8 cellular contexts compared by ENCODE assay signal in the genomic region with DNA sequence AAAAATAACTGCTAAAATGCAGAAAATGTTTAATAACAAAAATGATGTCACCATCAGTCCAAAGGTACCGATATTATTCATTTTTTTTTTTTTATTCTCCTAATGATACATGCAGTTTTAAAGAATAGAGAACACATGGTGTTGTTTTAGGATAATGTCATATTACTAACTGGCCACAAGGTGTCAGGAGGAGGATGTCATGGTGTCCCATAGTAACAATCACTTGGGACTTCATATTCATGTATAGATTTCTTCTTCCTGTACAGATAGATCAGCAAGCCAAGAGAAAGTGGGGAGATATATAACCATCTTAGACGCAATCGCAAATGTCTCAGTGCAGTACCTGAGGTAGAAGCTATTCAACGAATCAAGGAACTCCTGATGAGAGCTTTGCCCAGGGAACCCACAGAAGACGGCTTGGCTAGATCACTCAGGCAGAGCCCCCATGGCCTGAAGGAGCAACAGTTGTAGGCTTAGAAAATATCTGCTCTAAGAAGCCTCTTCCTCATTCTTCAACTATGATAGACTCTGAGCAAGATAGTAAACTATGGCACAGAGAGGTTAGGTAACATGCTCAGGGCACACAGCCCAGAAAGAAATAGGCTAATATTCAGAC. TPM values are rescaled to one million over a fixed set of nuclear protein-coding genes. Genes with fewer than 3 reads are reported as not detected.
A peak's percentile ranks its signal among the peaks of the same experiment; 100 is the strongest.
DNase-seq lines count a peak whose midpoint lies in the region; ATAC-seq and TF ChIP-seq lines count a peak whose summit lies in the region.

No MANE protein-coding gene starts in this region.

- no peaks in the 10 kb centered on the region for H3K36me3 ChIP-seq in parathyroid adenoma (ENCODE audit: control insufficient read depth, insufficient read depth, low read length)

- H3K4me3 ChIP-seq in dorsolateral prefrontal cortex, result no peak overlapping the region
- H3K4me3 ChIP-seq in parathyroid adenoma (ENCODE audit: low read depth, low read length), result no peak overlapping the region

- no peaks in the 10 kb centered on the region for H3K79me2 ChIP-seq in parathyroid adenoma

- no peak overlapping the region for H3K4me2 ChIP-seq in parathyroid adenoma (ENCODE audit: low read length)

- ATAC-seq in GM18909 (IDR thresholded peaks at IDR 0.05; ENCODE audit: poor library complexity, unreplicated experiment) (peak; percentile 95), HG03135 (IDR thresholded peaks at IDR 0.05; ENCODE audit: unreplicated experiment) (peak; percentile 93), HG03108 (IDR thresholded peaks at IDR 0.05; ENCODE audit: unreplicated experiment) (no peak)

- H3K9me3 ChIP-seq in parathyroid adenoma (ENCODE audit: control insufficient read depth, low read length), result no peaks in the 10 kb centered on the region

- H3K9ac ChIP-seq in parathyroid adenoma, result no peak overlapping the region

- peak; percentile 10 for DNase-seq in DMS 273 treated with DMSO at 0.1 percent for 48 hours (lab: John Stamatoyannopoulos, UW)
- DNase-seq in NCI-H748 treated with DMSO at 0.1 percent for 48 hours (lab: John Stamatoyannopoulos, UW), result peak; percentile 3
- no peak for DNase-seq in dorsolateral prefrontal cortex
- DNase-seq in activated CD4-positive, alpha-beta T cell treated with anti-CD3 and anti-CD28 coated beads, Interleukin-2, amount 50 U/mL, for 48 hours, result no peak

- intact Hi-C loops in dorsolateral prefrontal cortex (cut with DNase I), result loop anchor here in 1 of 2 donors (2.0 kb wide), 1 partner anchor 184 kb away; no protein-coding TSS in a partner anchor

- no peaks in the 10 kb centered on the region for H3K27me3 ChIP-seq in dorsolateral prefrontal cortex
- H3K27me3 ChIP-seq in parathyroid adenoma (ENCODE audit: control insufficient read depth, insufficient read depth, low read length), result no peaks in the 10 kb centered on the region

- H3K27ac ChIP-seq in dorsolateral prefrontal cortex (no peak overlapping the region), parathyroid adenoma (no peak overlapping the region)

- TF ChIP-seq CTCF in dorsolateral prefrontal cortex (IDR thresholded peaks at IDR 0.05 in 54 of 56, conservative IDR thresholded peaks at IDR 0.05 in 2 of 56; ENCODE audit: low read depth in 1 of 56, partially characterized antibody in 56 of 56) (peak in 53 of 56 donors; percentile 28 to 70 (median 55)), parathyroid adenoma (IDR thresholded peaks at IDR 0.05) (peak; percentile 33)

- no peaks in the 10 kb centered on the region for H3K4me1 ChIP-seq in parathyroid adenoma

- H2AFZ ChIP-seq in parathyroid adenoma, result no peak overlapping the region

RNA-seq across cellular contexts. Expression of a gene that starts 12.3 kb away (rescaled TPM):
- 1 to 10 TPM in 1 of 120 experiments, under 1 TPM in 86, not detected in 33; 0.13 to 1.0 (median 0.36) TPM for total RNA-seq in dorsolateral prefrontal cortex

RNA-seq across cellular contexts. Expression of a gene that starts 22.5 kb away (rescaled TPM):
- total RNA-seq in dorsolateral prefrontal cortex, result 1 to 10 TPM in 1 of 120 experiments, under 1 TPM in 16, not detected in 103; 0.14 to 1.1 (median 0.26) TPM

RNA-seq across cellular contexts. Expression of a gene that starts 25.1 kb away (rescaled TPM):
- 1 to 10 TPM in 2 of 120 experiments, under 1 TPM in 88, not detected in 30; 0.14 to 1.2 (median 0.33) TPM for total RNA-seq in dorsolateral prefrontal cortex

RNA-seq across cellular contexts. Expression of a gene that starts 32.7 kb away (rescaled TPM):
- 1 to 10 TPM in 1 of 120 experiments, under 1 TPM in 17, not detected in 102; 0.36 to 1.8 (median 0.57) TPM for total RNA-seq in dorsolateral prefrontal cortex

RNA-seq across cellular contexts. Expression of a gene that starts 48.0 kb away (rescaled TPM):
- under 1 TPM in 3 of 120 experiments, not detected in 117; 0.57 to 0.81 (median 0.62) TPM for total RNA-seq in dorsolateral prefrontal cortex

Comparison
In these comparisons a context has a peak if more than half of its experiments do, and no peak if none do; other contexts are left out.
1. DNase-seq: peak in DMS 273 treated with DMSO at 0.1 percent for 48 hours (single experiment) and NCI-H748 treated with DMSO at 0.1 percent for 48 hours (single experiment); none in dorsolateral prefrontal cortex (0 of 10) and activated CD4-positive, alpha-beta T cell treated with anti-CD3 and anti-CD28 coated beads, Interleukin-2, amount 50 U/mL, for 48 hours (0 of 2).